11 cellular contexts compared by ENCODE assay signal in genomic region chr4:128858875-128859696, GRCh38. TPM values are rescaled to one million over a fixed set of nuclear protein-coding genes. Genes with fewer than 3 reads are reported as not detected.
A peak's percentile ranks its signal among the peaks of the same experiment; 100 is the strongest.
DNase-seq lines count a peak whose midpoint lies in the region; ATAC-seq and TF ChIP-seq lines count a peak whose summit lies in the region.
"Had no signal": no experiment of that assay in that cellular context is flagged by ENCODE, and none has a peak within 500 bp of the region (broad histone marks: within the 10 kb centered on the region; RNA-seq: fewer than 3 reads in every experiment).

No MANE protein-coding gene starts in this region.

- WGBS in ovary, 3 donors, result 35 to 48% (median 40%) methylated on average over 19 of the region's 19 CpGs
- WGBS in transverse colon (ENCODE audit: low coverage in 1 of 2), 2 donors, result 74 to 85% methylated on average over 18 to 19 of the region's 19 CpGs

- no peak for TF ChIP-seq POLR2A in ovary (IDR thresholded peaks at IDR 0.05)
- no peak for TF ChIP-seq POLR2A in transverse colon (IDR thresholded peaks at IDR 0.05)

- H3K4me3 Mint-ChIP-seq in Calu3 (ENCODE audit: low read depth, unreplicated experiment) (no peak overlapping the region), T-cell (no peak overlapping the region)
- H3K4me3 Mint-ChIP-seq: dendritic cell treated with granulocyte-macrophage colony-stimulating factor and Interleukin-4, amounts not matched to agents 40 ng/mL and 50 ng/mL, for 4 days had no signal

- peak overlapping the region; percentile 22 for H3K27ac Mint-ChIP-seq in Calu3 (ENCODE audit: unreplicated experiment)
- H3K27ac Mint-ChIP-seq in T-cell, result peak overlapping the region; percentile 3 to 17
- H3K27ac Mint-ChIP-seq: dendritic cell treated with granulocyte-macrophage colony-stimulating factor and Interleukin-4, amounts not matched to agents 40 ng/mL and 50 ng/mL, for 4 days had no signal

- no peak overlapping the region for H3K4me3 ChIP-seq in fibroblast of mammary gland (ENCODE audit: control insufficient read depth, low read depth, low read length)
- no peak overlapping the region for H3K4me3 ChIP-seq in ovary
- H3K4me3 ChIP-seq in transverse colon, result no peak overlapping the region

- CTCF ChIA-PET in Calu3 (lab: Charles Lee) (no interaction called here), T-cell (lab: Charles Lee) (no interaction called here)

- BruUV-seq in Calu3 (replicated peaks; lab: Mats Ljungman, UMichigan), result no TSS peak

- POLR2A ChIA-PET in T-cell (lab: Charles Lee), result interaction anchor here in 1 of 2 donors (0.6 kb wide), 1 partner anchor 9 kb away, joined by 6 read pairs; no protein-coding TSS in a partner anchor

- intact Hi-C loops in Calu3 (cut with micrococcal nuclease; ENCODE audit: unreplicated experiment), result no loop called here
- intact Hi-C loops in ovary (cut with DNase I), result loop anchor here in 1 of 4 donors (10.0 kb wide), 1 partner anchor 204 kb away; no protein-coding TSS in a partner anchor
- intact Hi-C loops in transverse colon (cut with DNase I; ENCODE audit: low total_unique reads), result no loop called here

- H3K9me3 Mint-ChIP-seq in Calu3 (ENCODE audit: low read depth, unreplicated experiment) (no peaks in the 10 kb centered on the region), T-cell (no peaks in the 10 kb centered on the region)
- H3K9me3 Mint-ChIP-seq: dendritic cell treated with granulocyte-macrophage colony-stimulating factor and Interleukin-4, amounts not matched to agents 40 ng/mL and 50 ng/mL, for 4 days had no signal

- H3K27me3 ChIP-seq in ovary, result no peaks in the 10 kb centered on the region
- H3K27me3 ChIP-seq in transverse colon, result no peaks in the 10 kb centered on the region

- H3K27me3 Mint-ChIP-seq in Calu3 (ENCODE audit: unreplicated experiment) (no peaks in the 10 kb centered on the region), T-cell (no peaks in the 10 kb centered on the region)
- H3K27me3 Mint-ChIP-seq: dendritic cell treated with granulocyte-macrophage colony-stimulating factor and Interleukin-4, amounts not matched to agents 40 ng/mL and 50 ng/mL, for 4 days had no signal

- H3K36me3 Mint-ChIP-seq in Calu3 (ENCODE audit: insufficient read depth, unreplicated experiment), result peaks cover 45% of the 10 kb centered on the region
- H3K36me3 Mint-ChIP-seq in T-cell, result peaks cover 54% of the 10 kb centered on the region

- H3K9me3 ChIP-seq in ovary (no peaks in the 10 kb centered on the region), transverse colon (no peaks in the 10 kb centered on the region)

- H3K4me1 ChIP-seq in ovary (ENCODE audit: insufficient read depth), result peaks cover 7% of the 10 kb centered on the region
- H3K4me1 ChIP-seq in transverse colon, result peaks cover 0 to 12% (median 7%) of the 10 kb centered on the region in 4 donors

- no peaks in the 10 kb centered on the region for H3K36me3 ChIP-seq in ovary
- H3K36me3 ChIP-seq in transverse colon, result peaks cover 0 to 16% (median 7%) of the 10 kb centered on the region in 4 donors

- H3K27ac ChIP-seq in ovary (no peak overlapping the region), transverse colon (peak overlapping the region in 1 of 4 donors; percentile 41)

- no peak for ATAC-seq in T-cell (replicated peaks in 1 of 4)
- ATAC-seq in HG03378 (IDR thresholded peaks at IDR 0.05; ENCODE audit: unreplicated experiment), result no peak

- DNase-seq in Calu3 (no peak), T-cell (no peak), fibroblast of mammary gland (ENCODE audit: low read depth) (peak; percentile 87), ovary (peak; percentile 54 to 70 (median 59)), NCI-H774 (lab: John Stamatoyannopoulos, UW) (no peak), NCI-H524 (lab: John Stamatoyannopoulos, UW) (no peak), transverse colon (no peak)
- DNase-seq: posterior cingulate gyrus, SHP77 treated with DMSO at 0.1 percent for 48 hours had no signal

- TF ChIP-seq CTCF in Calu3 (IDR thresholded peaks at IDR 0.05; ENCODE audit: unreplicated experiment) (no peak), fibroblast of mammary gland (conservative IDR thresholded peaks at IDR 0.05; ENCODE audit: control insufficient read depth, insufficient read depth, low read depth, low read length) (no peak), ovary (IDR thresholded peaks at IDR 0.05) (no peak), transverse colon (IDR thresholded peaks at IDR 0.05) (no peak)

- no peak for TF ChIP-seq EP300 in ovary (IDR thresholded peaks at IDR 0.05)
- TF ChIP-seq EP300 in transverse colon (IDR thresholded peaks at IDR 0.05; ENCODE audit: low read depth), result no peak

- no peaks in the 10 kb centered on the region for H3K4me1 Mint-ChIP-seq in Calu3 (ENCODE audit: low read depth, unreplicated experiment)
- H3K4me1 Mint-ChIP-seq in T-cell, result peaks cover 46 to 57% (median 52%) of the 10 kb centered on the region in 3 donors

- in situ Hi-C loops in transverse colon (cut with MboI; ENCODE audit: low pct_ligation_motif_present in 1 of 4, low pct_unique_long_range_greater_than_20kb in 1 of 4, low sequenced_read_pairs in 3 of 4), result no loop called here

RNA-seq across cellular contexts. Expression of gene JADE1, which starts 49.6 kb away (rescaled TPM):
- total RNA-seq in Calu3 (2022), result 29.9 and 33.9 TPM in 2 replicates
- 10 to 100 TPM; 51.3 to 63.0 (median 56.6) TPM for total RNA-seq in T-cell
- 10 to 100 TPM; 27.3 to 48.6 (median 37.5) TPM for total RNA-seq in ovary
- polyA plus RNA-seq in ovary, result 10 to 100 TPM; 21.3 to 24.8 TPM
- 10 to 100 TPM in 3 of 4 donors, 1 to 10 TPM in 1; 7.8 to 15.9 (median 13.9) TPM for total RNA-seq in transverse colon

Comparison
In these comparisons a context has a peak if more than half of its experiments do, and no peak if none do; other contexts are left out.
1. DNase-seq: peak in fibroblast of mammary gland (single experiment) and ovary (5 of 5); none in Calu3 (single experiment), T-cell (0 of 34), NCI-H774 (single experiment), NCI-H524 (0 of 2) and transverse colon (single experiment).